ENCODE assay signal across 8 cellular contexts in the genomic region with DNA sequence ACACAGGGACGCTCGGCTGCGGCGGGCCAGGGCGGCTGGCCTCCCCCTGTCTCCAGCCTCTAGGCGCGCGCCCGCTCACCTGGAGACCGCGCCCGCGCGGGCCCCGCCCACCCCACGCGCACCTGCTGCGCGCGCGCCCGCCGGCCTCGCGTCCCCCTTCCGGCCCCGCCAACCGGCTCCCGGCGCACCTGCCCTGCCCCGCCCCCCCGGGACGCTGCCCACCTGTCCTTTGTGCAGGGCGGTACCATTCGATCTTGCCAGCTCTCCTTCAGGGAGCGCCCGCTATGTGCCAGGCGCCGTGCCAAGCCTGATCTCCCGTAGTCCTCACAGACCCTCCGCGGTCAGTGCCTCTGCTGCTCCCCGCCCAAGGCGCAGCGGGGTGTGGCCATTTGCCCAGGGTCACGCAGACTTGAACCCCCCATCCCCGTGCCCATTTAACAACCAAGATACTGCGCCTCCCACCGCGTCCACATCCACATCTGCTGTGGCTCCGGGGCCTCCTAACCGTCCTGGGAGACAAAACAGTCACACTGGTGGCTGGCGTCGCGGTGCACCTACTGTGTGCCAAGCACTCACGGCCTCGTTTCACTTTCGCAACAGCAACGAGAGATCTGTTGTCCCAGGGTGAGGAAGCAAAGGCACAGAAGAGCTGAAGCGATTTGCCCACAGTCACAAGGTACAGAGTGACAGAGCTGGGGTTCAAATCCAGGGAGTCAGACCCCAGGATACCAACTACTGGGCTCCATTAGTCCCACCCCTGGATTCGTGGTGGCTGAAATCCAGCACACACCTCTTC. TPM values are rescaled to one million over a fixed set of nuclear protein-coding genes. Genes with fewer than 3 reads are reported as not detected.
DNase-seq lines count a peak whose midpoint lies in the region; ATAC-seq and TF ChIP-seq lines count a peak whose summit lies in the region.

No MANE protein-coding gene starts in this region.

- ATAC-seq in HG03175 (IDR thresholded peaks at IDR 0.05; ENCODE audit: unreplicated experiment) (peak; percentile 21), Right ventricle myocardium superior (ENCODE audit: poor library complexity) (peak; percentile 8), HG02884 (IDR thresholded peaks at IDR 0.05; ENCODE audit: unreplicated experiment) (no peak)

- TF ChIP-seq CTCF in retinal pigment epithelial cell (conservative IDR thresholded peaks at IDR 0.05; ENCODE audit: low read depth, low read length), result no peak

- DNase-seq in DMS79 (lab: John Stamatoyannopoulos, UW) (peak; percentile 99), NCI-H774 (lab: John Stamatoyannopoulos, UW) (peak; percentile 95), Right ventricle myocardium superior (no peak), retinal pigment epithelial cell (ENCODE audit: low read depth) (no peak), NCI-H82 (lab: John Stamatoyannopoulos, UW) (no peak)
- peak; percentile 33 to 50 for DNase-seq in activated T-helper 1 cell treated with anti-CD3 and anti-CD28 coated beads, Interleukin-2, amount 50 U/mL, for 16 hours (ENCODE audit: low read depth in 1 of 2, low spot score in 1 of 2)

- intact Hi-C loops in Right ventricle myocardium superior (cut with DNase I), result no loop called here

- peak overlapping the region; percentile 54 for H3K4me3 ChIP-seq in retinal pigment epithelial cell (ENCODE audit: low read length)

RNA-seq across cellular contexts. Expression of a gene that starts 48.1 kb away (rescaled TPM):
- 3.5 TPM for total RNA-seq in Right ventricle myocardium superior

Comparison
In these comparisons a context has a peak if more than half of its experiments do, and no peak if none do; other contexts are left out.
1. DNase-seq: peak in DMS79 (single experiment), NCI-H774 (single experiment) and activated T-helper 1 cell treated with anti-CD3 and anti-CD28 coated beads, Interleukin-2, amount 50 U/mL, for 16 hours (2 of 2); none in Right ventricle myocardium superior (single experiment), retinal pigment epithelial cell (single experiment) and NCI-H82 (single experiment).